16 cellular contexts compared by ENCODE assay signal in genomic region chr7:46933596-46933995, GRCh38.
A peak's percentile ranks its signal among the peaks of the same experiment; 100 is the strongest.
DNase-seq lines count a peak whose midpoint lies in the region; ATAC-seq and TF ChIP-seq lines count a peak whose summit lies in the region.
"Had no signal": no experiment of that assay in that cellular context is flagged by ENCODE, and none has a peak within 500 bp of the region (broad histone marks: within the 10 kb centered on the region; RNA-seq: fewer than 3 reads in every experiment).

No MANE protein-coding gene starts in this region.

- 69 to 73% methylated on average over 4 of the region's 4 CpGs for WGBS in thyroid gland, 2 donors

- no peaks in the 10 kb centered on the region for H3K27me3 ChIP-seq in thyroid gland
- H3K27me3 ChIP-seq: esophagus muscularis mucosa, testis had no signal

- no peak for TF ChIP-seq POLR2A in thyroid gland (IDR thresholded peaks at IDR 0.05)

- no peak for ATAC-seq in HG03342 (IDR thresholded peaks at IDR 0.05; ENCODE audit: unreplicated experiment)
- ATAC-seq: A549, T-cell had no signal

- H3K36me3 ChIP-seq in thyroid gland, result no peaks in the 10 kb centered on the region
- H3K36me3 ChIP-seq: esophagus muscularis mucosa had no signal

- H3K4me3 ChIP-seq in fibroblast of the aortic adventitia (ENCODE audit: low read depth, low read length) (no peak overlapping the region), thyroid gland (replicated peaks in 1 of 3) (no peak overlapping the region)
- H3K4me3 ChIP-seq: A549, esophagus muscularis mucosa, testis had no signal

- TF ChIP-seq CTCF in fibroblast of the aortic adventitia (IDR thresholded peaks at IDR 0.05; ENCODE audit: insufficient read depth, low read length), result no peak
- TF ChIP-seq CTCF in thyroid gland (IDR thresholded peaks at IDR 0.05), result no peak

- DNase-seq in SIG-M5 treated with dmso at 0.1 percent for 504 hours (lab: John Stamatoyannopoulos, UW; ENCODE audit: unreplicated experiment) (peak; percentile 23), SIG-M5 (lab: John Stamatoyannopoulos, UW) (no peak), RPMI7951 (ENCODE audit: low read depth) (peak; percentile 9), fibroblast of the aortic adventitia (ENCODE audit: low read depth) (peak; percentile 84), thyroid gland (no peak), AG08396 (ENCODE audit: low spot score) (no peak), NCI-H526 treated with DMSO at 0.1 percent for 48 hours (lab: John Stamatoyannopoulos, UW) (no peak)
- DNase-seq: activated CD4-positive, alpha-beta T cell treated with anti-CD3 and anti-CD28 coated beads for 4 hours; islet precursor cell; NCI-H1436 treated with DMSO at 0.1 percent for 48 hours; small intestine; T-cell; testis had no signal

- intact Hi-C loops in thyroid gland (cut with DNase I), result no loop called here

- peaks cover 26 to 31% of the 10 kb centered on the region in 2 donors for H3K4me1 ChIP-seq in thyroid gland
- H3K4me1 ChIP-seq: testis had no signal

- peak overlapping the region in 2 of 3 donors; percentile 1 to 42 for H3K27ac ChIP-seq in thyroid gland
- H3K27ac ChIP-seq: testis had no signal

- H3K9me3 ChIP-seq in thyroid gland, result no peaks in the 10 kb centered on the region
- H3K9me3 ChIP-seq: A549, esophagus muscularis mucosa, testis had no signal

Comparison
In these comparisons a context has a peak if more than half of its experiments do, and no peak if none do; other contexts are left out.
1. DNase-seq: peak in SIG-M5 treated with dmso at 0.1 percent for 504 hours (single experiment), RPMI7951 (single experiment) and fibroblast of the aortic adventitia (single experiment); none in SIG-M5 (single experiment), thyroid gland (0 of 2), AG08396 (single experiment) and NCI-H526 treated with DMSO at 0.1 percent for 48 hours (single experiment).